Comparison of ENCODE assay signal across 1 cellular context in genomic region chrX:150688911-150689451, GRCh38.
TF ChIP-seq lines count a peak whose summit lies in the region.

No MANE protein-coding gene starts in this region.

TF ChIP-seq in WTC11, 78 proteins besides CTCF, POLR2A, EP300 and RAD21 (continued from another document):
- TF ChIP-seq, protein P1, sequence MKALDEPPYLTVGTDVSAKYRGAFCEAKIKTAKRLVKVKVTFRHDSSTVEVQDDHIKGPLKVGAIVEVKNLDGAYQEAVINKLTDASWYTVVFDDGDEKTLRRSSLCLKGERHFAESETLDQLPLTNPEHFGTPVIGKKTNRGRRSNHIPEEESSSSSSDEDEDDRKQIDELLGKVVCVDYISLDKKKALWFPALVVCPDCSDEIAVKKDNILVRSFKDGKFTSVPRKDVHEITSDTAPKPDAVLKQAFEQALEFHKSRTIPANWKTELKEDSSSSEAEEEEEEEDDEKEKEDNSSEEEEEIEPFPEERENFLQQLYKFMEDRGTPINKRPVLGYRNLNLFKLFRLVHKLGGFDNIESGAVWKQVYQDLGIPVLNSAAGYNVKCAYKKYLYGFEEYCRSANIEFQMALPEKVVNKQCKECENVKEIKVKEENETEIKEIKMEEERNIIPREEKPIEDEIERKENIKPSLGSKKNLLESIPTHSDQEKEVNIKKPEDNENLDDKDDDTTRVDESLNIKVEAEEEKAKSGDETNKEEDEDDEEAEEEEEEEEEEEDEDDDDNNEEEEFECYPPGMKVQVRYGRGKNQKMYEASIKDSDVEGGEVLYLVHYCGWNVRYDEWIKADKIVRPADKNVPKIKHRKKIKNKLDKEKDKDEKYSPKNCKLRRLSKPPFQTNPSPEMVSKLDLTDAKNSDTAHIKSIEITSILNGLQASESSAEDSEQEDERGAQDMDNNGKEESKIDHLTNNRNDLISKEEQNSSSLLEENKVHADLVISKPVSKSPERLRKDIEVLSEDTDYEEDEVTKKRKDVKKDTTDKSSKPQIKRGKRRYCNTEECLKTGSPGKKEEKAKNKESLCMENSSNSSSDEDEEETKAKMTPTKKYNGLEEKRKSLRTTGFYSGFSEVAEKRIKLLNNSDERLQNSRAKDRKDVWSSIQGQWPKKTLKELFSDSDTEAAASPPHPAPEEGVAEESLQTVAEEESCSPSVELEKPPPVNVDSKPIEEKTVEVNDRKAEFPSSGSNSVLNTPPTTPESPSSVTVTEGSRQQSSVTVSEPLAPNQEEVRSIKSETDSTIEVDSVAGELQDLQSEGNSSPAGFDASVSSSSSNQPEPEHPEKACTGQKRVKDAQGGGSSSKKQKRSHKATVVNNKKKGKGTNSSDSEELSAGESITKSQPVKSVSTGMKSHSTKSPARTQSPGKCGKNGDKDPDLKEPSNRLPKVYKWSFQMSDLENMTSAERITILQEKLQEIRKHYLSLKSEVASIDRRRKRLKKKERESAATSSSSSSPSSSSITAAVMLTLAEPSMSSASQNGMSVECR (CRISPR knock-in tag; IDR thresholded peaks at IDR 0.05; ENCODE audit: borderline replicate concordance), result no peak
